Comparison of ENCODE assay signal across 8 cellular contexts in genomic region chr2:10072656-10073480, GRCh38. TPM values are rescaled to one million over a fixed set of nuclear protein-coding genes. Genes with fewer than 3 reads are reported as not detected.
DNase-seq lines count a peak whose midpoint lies in the region; FAIRE-seq and TF ChIP-seq lines count a peak whose summit lies in the region.

No MANE protein-coding gene starts in this region.

- H3K79me2 ChIP-seq in H9 (ENCODE audit: insufficient read depth, low read length) = no peaks in the 10 kb centered on the region; the same call in 1 of the 2 replicates

- H2BK5ac ChIP-seq in H9 (ENCODE audit: insufficient read length, low read length) = no peak overlapping the region

- H3K4me3 Mint-ChIP-seq in H9 = peak overlapping the region in 1 of 2 experiments; percentile 38; a peak in 1 of 5 replicates

- TF ChIP-seq EP300 in ovary (IDR thresholded peaks at IDR 0.05) = no peak
- TF ChIP-seq EP300 in tibial nerve (IDR thresholded peaks at IDR 0.05) = peak in 1 of 2 donors; percentile 30

- peaks cover 0 to 5% (median 0%) of the 10 kb centered on the region in 3 experiments; a peak in 2 of 7 replicates for H3K36me3 Mint-ChIP-seq in H9 (ENCODE audit: insufficient read depth in 1 of 3, low read depth in 3 of 3)

- intact Hi-C loops in ovary (cut with DNase I) = loop anchor here in 1 of 4 donors (5.0 kb wide), 1 partner anchor 364 kb away; no protein-coding TSS in a partner anchor

- no peak overlapping the region for H3K27ac Mint-ChIP-seq in H9

- no peaks in the 10 kb centered on the region; the same call in 1 of the 2 replicates for H3K27me3 ChIP-seq in H9 (ENCODE audit: insufficient read depth, low read length)
- H3K27me3 ChIP-seq in SJCRH30 = peaks cover 17% of the 10 kb centered on the region
- H3K27me3 ChIP-seq in ovary = no peaks in the 10 kb centered on the region
- H3K27me3 ChIP-seq in tibial nerve = no peaks in the 10 kb centered on the region

- no peak overlapping the region for H3K18ac ChIP-seq in H9 (ENCODE audit: insufficient read length, low read depth, low read length)

- no CpG with 5 or more reads among the region's 20 CpGs for WGBS in H9 (ENCODE audit: extremely low coverage, insufficient read length, low lambda C conversion rate)
- 28 to 31% (median 30%) methylated on average over 20 of the region's 20 CpGs for WGBS in ovary, 3 donors
- 34 to 38% methylated on average over 19 of the region's 20 CpGs for WGBS in tibial nerve, 2 donors

- peaks cover 16 to 32% of the 10 kb centered on the region in 2 experiments for H3K4me1 Mint-ChIP-seq in H9

- H3K23me2 ChIP-seq in H9 (ENCODE audit: insufficient read length, low read depth, low read length, poor library complexity, severe bottlenecking) = no peaks in the 10 kb centered on the region

- no peak overlapping the region for H2AK5ac ChIP-seq in H9 (ENCODE audit: insufficient read length, low read length)

- H3K4me2 ChIP-seq in H9 (ENCODE audit: insufficient read depth, insufficient read length, low read length) = no peak overlapping the region

- H3K14ac ChIP-seq in H9 (ENCODE audit: insufficient read depth, low read length) = no peak overlapping the region

- H3T11ph ChIP-seq in H9 (ENCODE audit: low read length) = no peak overlapping the region

- no peak overlapping the region for H3K4ac ChIP-seq in H9 (ENCODE audit: low read depth, low read length)

- H2BK15ac ChIP-seq in H9 (ENCODE audit: low read depth, low read length) = no peak overlapping the region

- TF ChIP-seq POLR2A in ovary (IDR thresholded peaks at IDR 0.05) (no peak), tibial nerve (IDR thresholded peaks at IDR 0.05) (no peak)

- no peak overlapping the region for H2BK12ac ChIP-seq in H9 (ENCODE audit: insufficient read length, low read depth, low read length)

- no peak overlapping the region for H3K23ac ChIP-seq in H9 (ENCODE audit: insufficient read length, low read depth, low read length)

- H3K27ac ChIP-seq in H9 (ENCODE audit: insufficient read length, low read depth, low read length) = no peak overlapping the region
- H3K27ac ChIP-seq in SJCRH30 = no peak overlapping the region
- no peak overlapping the region for H3K27ac ChIP-seq in ovary
- no peak overlapping the region for H3K27ac ChIP-seq in tibial nerve

- no peak overlapping the region for H2AFZ ChIP-seq in H9 (ENCODE audit: low read length)

- FAIRE-seq in frontal cortex (lab: Jason Lieb, UNC) = peak; percentile 13

- no peaks in the 10 kb centered on the region for H3K79me1 ChIP-seq in H9 (ENCODE audit: insufficient read depth, low read depth, low read length, poor library complexity, severe bottlenecking)

- no peak overlapping the region for H4K91ac ChIP-seq in H9 (ENCODE audit: insufficient read length, low read depth, low read length)

- DNase-seq in EH (ENCODE audit: low read depth) (peak; percentile 85), H9 (peak; percentile 90), NAMALWA (ENCODE audit: low spot score) (peak; percentile 93), SJCRH30 (peak; percentile 84 to 93), frontal cortex (ENCODE audit: low spot score in 2 of 2) (peak; percentile 75 to 84), ovary (peak; percentile 84 to 87 (median 84)), tibial nerve (ENCODE audit: low spot score in 2 of 2) (peak; percentile 72 to 91)
- peak; percentile 70 for DNase-seq in activated gamma-delta T cell treated with anti-CD3 and anti-CD28 coated beads, Interleukin-2, amount 50 U/mL, for 16 hours (ENCODE audit: low read depth)

- H4K8ac ChIP-seq in H9 (replicated peaks; ENCODE audit: insufficient read length, low read depth, low read length) = no peak overlapping the region

- TF ChIP-seq CTCF in H9 (conservative IDR thresholded peaks at IDR 0.05) = peak; percentile 87
- peak; percentile 77 to 86 (median 85) for TF ChIP-seq CTCF in ovary (IDR thresholded peaks at IDR 0.05)
- peak; percentile 82 to 94 (median 89) for TF ChIP-seq CTCF in tibial nerve (IDR thresholded peaks at IDR 0.05)

- no peaks in the 10 kb centered on the region for H3K9me3 ChIP-seq in H9 (ENCODE audit: control insufficient read depth, low read depth, low read length)
- H3K9me3 ChIP-seq in SJCRH30 (replicated peaks) = no peaks in the 10 kb centered on the region; the same call in 1 of the 2 replicates
- H3K9me3 ChIP-seq in ovary = no peaks in the 10 kb centered on the region
- no peaks in the 10 kb centered on the region for H3K9me3 ChIP-seq in tibial nerve

- peaks cover 2 to 5% of the 10 kb centered on the region in 2 experiments; a peak in 4 of 5 replicates for H3K9me3 Mint-ChIP-seq in H9

- H3K56ac ChIP-seq in H9 (ENCODE audit: insufficient read length, low read depth, low read length) = no peak overlapping the region

- no peak overlapping the region for H4K5ac ChIP-seq in H9 (ENCODE audit: insufficient read length, low read depth, low read length)

- H2BK120ac ChIP-seq in H9 (ENCODE audit: low read depth, low read length, poor library complexity, severe bottlenecking) = no peak overlapping the region

- H3K27me3 Mint-ChIP-seq in H9 (ENCODE audit: low read depth) = peaks cover 38% of the 10 kb centered on the region

- H3K9ac ChIP-seq in H9 (ENCODE audit: extremely low read depth, insufficient read length, low read length) = no peak overlapping the region

- H3K4me3 ChIP-seq in SJCRH30 (no peak overlapping the region), ovary (no peak overlapping the region), tibial nerve (no peak overlapping the region)

- H2BK20ac ChIP-seq in H9 (ENCODE audit: low read depth, low read length, poor library complexity, severe bottlenecking) = no peak overlapping the region

- H3K4me1 ChIP-seq in H9 (ENCODE audit: insufficient read depth, low read length) = no peaks in the 10 kb centered on the region
- peaks cover 5% of the 10 kb centered on the region; the same call in 1 of the 2 replicates for H3K4me1 ChIP-seq in SJCRH30
- H3K4me1 ChIP-seq in ovary (ENCODE audit: insufficient read depth) = peaks cover 2% of the 10 kb centered on the region
- H3K4me1 ChIP-seq in tibial nerve = peaks cover 0 to 18% (median 4%) of the 10 kb centered on the region in 4 donors

- H4K20me1 ChIP-seq in H9 (ENCODE audit: control insufficient read depth, insufficient read depth, insufficient read length) = no peaks in the 10 kb centered on the region

- no peaks in the 10 kb centered on the region for H3K36me3 ChIP-seq in SJCRH30
- H3K36me3 ChIP-seq in ovary = no peaks in the 10 kb centered on the region
- no peaks in the 10 kb centered on the region for H3K36me3 ChIP-seq in tibial nerve

RNA-seq across cellular contexts. Expression of gene CYS1, which starts 7.3 kb away (rescaled TPM):
- total RNA-seq in H9 (2021) (0.07 and 0.35 TPM in 2 replicates), frontal cortex (0.82 TPM), ovary (10 to 100 TPM in 6 of 7 donors, 1 to 10 TPM in 1; 8.8 to 21.5 (median 13.0) TPM), tibial nerve (10 to 100 TPM in 3 of 4 donors, 1 to 10 TPM in 1; 2.7 to 17.5 (median 10.9) TPM)
- total RNA-seq in SJCRH30 (2014; rRNA removed; shearing (Covaris generic)) = not detected in 2 replicates
- 1 to 10 TPM; 5.9 to 9.0 TPM for polyA plus RNA-seq in ovary

RNA-seq across cellular contexts. Expression of gene KLF11, which starts 29.5 kb away (rescaled TPM):
- 15.5 and 18.1 TPM in 2 replicates for total RNA-seq in H9 (2021)
- total RNA-seq in SJCRH30 (2014; rRNA removed; shearing (Covaris generic)) = 0.04 and 0.10 TPM in 2 replicates
- total RNA-seq in frontal cortex = 13.0 TPM
- 10 to 100 TPM; 21.6 to 45.3 (median 31.4) TPM for total RNA-seq in ovary
- polyA plus RNA-seq in ovary = 10 to 100 TPM; 22.8 to 41.8 TPM
- 10 to 100 TPM; 17.1 to 23.7 (median 20.9) TPM for total RNA-seq in tibial nerve

RNA-seq across cellular contexts. Expression of gene RRM2, which starts 49.7 kb away (rescaled TPM):
- total RNA-seq in H9 (2021) (163 and 176 TPM in 2 replicates), frontal cortex (4.1 TPM), ovary (1 to 10 TPM in 3 of 7 donors, under 1 TPM in 2, not detected in 2; 0.24 to 4.6 (median 1.3) TPM), tibial nerve (under 1 TPM in 2 of 4 donors, not detected in 2; 0.59 to 0.60 TPM)
- 417 and 456 TPM in 2 replicates for total RNA-seq in SJCRH30 (2014; rRNA removed; shearing (Covaris generic))
- 1 to 10 TPM in 1 of 2 donors, under 1 TPM in 1; 0.51 to 4.1 TPM for polyA plus RNA-seq in ovary

Comparison
In these comparisons a context has a peak if more than half of its experiments do, and no peak if none do; other contexts are left out.
1. RNA of gene KLF11, which starts 29.5 kb away (total RNA-seq): 21.6 to 45.3 TPM in ovary, 17.1 to 23.7 TPM in tibial nerve, 15.5 to 18.1 TPM in H9 and 13.0 TPM in frontal cortex (single experiment); 0.04 to 0.10 TPM in SJCRH30; every median in the first group is over 10 times any median in the second.
2. RNA of gene RRM2, which starts 49.7 kb away (total RNA-seq): 417 to 456 TPM in SJCRH30 and 163 to 176 TPM in H9; 4.1 TPM in frontal cortex (single experiment), 0.59 to 0.60 TPM in tibial nerve and 0.24 to 4.6 TPM in ovary; every median in the first group is over 10 times any median in the second.
3. Peak in every context shown above with its lines, with median percentiles within 50 percentile points of each other: DNase-seq and CTCF ChIP-seq.